Comparison of ENCODE assay signal across 1 cellular context in genomic region chr3:69761896-69762789, GRCh38.
A peak's percentile ranks its signal among the peaks of the same experiment; 100 is the strongest.
TF ChIP-seq lines count a peak whose summit lies in the region.

No MANE protein-coding gene starts in this region.

TF ChIP-seq in SK-N-SH, 30 proteins besides CTCF, POLR2A, EP300 and RAD21 (continued from another document):
- TF ChIP-seq, protein P1, sequence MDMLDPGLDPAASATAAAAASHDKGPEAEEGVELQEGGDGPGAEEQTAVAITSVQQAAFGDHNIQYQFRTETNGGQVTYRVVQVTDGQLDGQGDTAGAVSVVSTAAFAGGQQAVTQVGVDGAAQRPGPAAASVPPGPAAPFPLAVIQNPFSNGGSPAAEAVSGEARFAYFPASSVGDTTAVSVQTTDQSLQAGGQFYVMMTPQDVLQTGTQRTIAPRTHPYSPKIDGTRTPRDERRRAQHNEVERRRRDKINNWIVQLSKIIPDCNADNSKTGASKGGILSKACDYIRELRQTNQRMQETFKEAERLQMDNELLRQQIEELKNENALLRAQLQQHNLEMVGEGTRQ (IDR thresholded peaks at IDR 0.05; ENCODE audit: borderline replicate concordance, low read depth, low read length) = no peak
- peak; percentile 52; the same call in 1 of the 2 replicates for TF ChIP-seq TEAD4 (IDR thresholded peaks at IDR 0.05; ENCODE audit: borderline replicate concordance, insufficient read depth)
- TF ChIP-seq FOXM1 (IDR thresholded peaks at IDR 0.05; ENCODE audit: low read depth) = 0 out of 2 replicates have a peak, but pooled peaks have one; percentile 14
- no peak for TF ChIP-seq ZBTB33 (IDR thresholded peaks at IDR 0.05; ENCODE audit: borderline replicate concordance, low read depth)
- no peak for TF ChIP-seq MEF2A (IDR thresholded peaks at IDR 0.05; ENCODE audit: borderline replicate concordance, low read depth)
- peak; percentile 37; the same call in 1 of the 2 replicates for TF ChIP-seq NFIC (IDR thresholded peaks at IDR 0.05; ENCODE audit: borderline replicate concordance)
- TF ChIP-seq RFX5 (IDR thresholded peaks at IDR 0.05; ENCODE audit: low read length) = no peak
TF ChIP-seq in SK-N-SH: peak in this region for 9.
